ENCODE assay signal across 9 cellular contexts in genomic region chr3:11944052-11944673, GRCh38.
DNase-seq lines count a peak whose midpoint lies in the region; ATAC-seq and TF ChIP-seq lines count a peak whose summit lies in the region.
"Had no signal": no experiment of that assay in that cellular context is flagged by ENCODE, and none has a peak within 500 bp of the region (broad histone marks: within the 10 kb centered on the region; RNA-seq: fewer than 3 reads in every experiment).

No MANE protein-coding gene starts in this region.

- H3K27ac Mint-ChIP-seq in mesothelial cell of epicardium: no peak overlapping the region
- H3K27ac Mint-ChIP-seq: B cell had no signal

- peaks cover 3% of the 10 kb centered on the region for H3K27me3 Mint-ChIP-seq in mesothelial cell of epicardium (ENCODE audit: low read depth)

- peak; percentile 59 for TF ChIP-seq CTCF in mesothelial cell of epicardium (IDR thresholded peaks at IDR 0.05; ENCODE audit: unreplicated experiment)

- no peaks in the 10 kb centered on the region for H3K4me1 Mint-ChIP-seq in mesothelial cell of epicardium
- H3K4me1 Mint-ChIP-seq: B cell had no signal

- H3K9me3 Mint-ChIP-seq in mesothelial cell of epicardium: no peaks in the 10 kb centered on the region

- H3K36me3 Mint-ChIP-seq in mesothelial cell of epicardium: no peaks in the 10 kb centered on the region

- DNase-seq in NCI-H1105 treated with DMSO at 0.1 percent for 48 hours (lab: John Stamatoyannopoulos, UW) (peak; percentile 3), NCI-H1105 (lab: John Stamatoyannopoulos, UW) (no peak), NCI-H1694 treated with DMSO at 0.1 percent for 48 hours (lab: John Stamatoyannopoulos, UW) (peak; percentile 21), cerebellum (ENCODE audit: low spot score) (peak; percentile 81), mesothelial cell of epicardium (ENCODE audit: low spot score in 2 of 2, unreplicated experiment in 2 of 2) (no peak)
- no peak for DNase-seq in NK-92 treated with Interleukin-12 subunit alpha and Interleukin-12 subunit beta, amount 100 ng/mL, for 24 hours (lab: John Stamatoyannopoulos, UW)

- ATAC-seq in GM18907 (IDR thresholded peaks at IDR 0.05; ENCODE audit: unreplicated experiment): no peak
- no peak for ATAC-seq in GM18867 (IDR thresholded peaks at IDR 0.05; ENCODE audit: unreplicated experiment)

- no peak overlapping the region for H3K4me3 Mint-ChIP-seq in mesothelial cell of epicardium
- H3K4me3 Mint-ChIP-seq: B cell had no signal

Comparison
In these comparisons a context has a peak if more than half of its experiments do, and no peak if none do; other contexts are left out.
1. DNase-seq: peak in NCI-H1105 treated with DMSO at 0.1 percent for 48 hours (single experiment), NCI-H1694 treated with DMSO at 0.1 percent for 48 hours (single experiment) and cerebellum (single experiment); none in NCI-H1105 (single experiment), mesothelial cell of epicardium (0 of 2) and NK-92 treated with Interleukin-12 subunit alpha and Interleukin-12 subunit beta, amount 100 ng/mL, for 24 hours (single experiment).